In the genomic region with DNA sequence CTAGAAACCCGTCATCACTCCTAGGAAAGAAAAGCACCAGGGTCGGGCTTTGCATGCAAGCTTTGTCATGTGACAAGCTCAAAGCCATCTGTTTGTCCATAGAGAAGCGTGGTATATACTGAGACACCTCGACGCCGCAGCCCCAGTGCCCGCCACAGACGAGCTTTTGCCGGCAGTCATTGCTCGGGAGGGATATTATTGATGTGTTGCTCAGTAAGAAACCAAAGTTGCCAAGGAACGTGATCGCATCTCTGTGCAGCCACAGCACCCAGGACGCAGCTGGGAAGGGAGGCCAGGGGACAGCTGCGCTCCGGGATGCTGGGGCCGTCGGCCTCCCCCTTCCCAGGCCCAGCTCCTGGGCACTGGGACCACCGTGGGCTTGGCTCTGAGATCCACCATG, we compare ENCODE assay signal across 17 cellular contexts.
DNase-seq lines count a peak whose midpoint lies in the region; ATAC-seq and TF ChIP-seq lines count a peak whose summit lies in the region.
"Had no signal": no experiment of that assay in that cellular context is flagged by ENCODE, and none has a peak within 500 bp of the region (broad histone marks: within the 10 kb centered on the region; RNA-seq: fewer than 3 reads in every experiment).

No MANE protein-coding gene starts in this region.

- no peak for TF ChIP-seq POLR2A in stomach (IDR thresholded peaks at IDR 0.05)

- H3K36me3 ChIP-seq in mucosa of descending colon (ENCODE audit: low read depth): no peaks in the 10 kb centered on the region
- no peaks in the 10 kb centered on the region for H3K36me3 ChIP-seq in stomach

- H3K4me3 ChIP-seq in mucosa of descending colon (no peak overlapping the region), stomach (no peak overlapping the region)

- H3K4me1 Mint-ChIP-seq in activated naive CD4-positive, alpha-beta T cell treated with anti-CD3 and anti-CD28 coated beads for 36 hours (ENCODE audit: low read depth): peaks cover 10% of the 10 kb centered on the region
- H3K4me1 Mint-ChIP-seq: IgD-negative memory B cell had no signal

- H3K27me3 Mint-ChIP-seq in activated naive CD4-positive, alpha-beta T cell treated with anti-CD3 and anti-CD28 coated beads for 36 hours (ENCODE audit: low read depth): no peaks in the 10 kb centered on the region
- H3K27me3 Mint-ChIP-seq: memory B cell; stimulated activated naive CD8-positive, alpha-beta T cell treated with anti-CD3 and anti-CD28 coated beads, Interleukin-15, Interleukin-2, amounts not matched to agents 100 ng/mL and 50 ng/mL, for 24 hours had no signal

- CTCF ChIA-PET in activated naive CD4-positive, alpha-beta T cell treated with anti-CD3 and anti-CD28 coated beads for 36 hours (lab: Charles Lee): no interaction called here

- ATAC-seq in mucosa of descending colon (no peak), HG02763 (IDR thresholded peaks at IDR 0.05; ENCODE audit: unreplicated experiment) (no peak)
- ATAC-seq: Panc1 had no signal

- H3K27ac ChIP-seq in stomach: peak overlapping the region in 1 of 5 donors; percentile 66
- H3K27ac ChIP-seq: epithelial cell of prostate had no signal

- no peak for TF ChIP-seq CTCF in mucosa of descending colon (IDR thresholded peaks at IDR 0.05)
- no peak for TF ChIP-seq CTCF in stomach (IDR thresholded peaks at IDR 0.05)

- peak; percentile 2 for DNase-seq in activated naive CD4-positive, alpha-beta T cell treated with anti-CD3 and anti-CD28 coated beads for 36 hours
- DNase-seq in activated naive CD4-positive, alpha-beta T cell treated with anti-CD3 and anti-CD28 coated beads, Interleukin-2, amount 50 U/mL, for 16 hours: no peak
- DNase-seq in ecto neural progenitor cell (ENCODE audit: low spot score) (peak; percentile 41), mucosa of descending colon (peak; percentile 0 to 17 (median 13)), stomach (peak; percentile 23), AG20443 (ENCODE audit: low spot score) (no peak), activated gamma-delta T cell (lab: John Stamatoyannopoulos, UW) (no peak)
- DNase-seq: amniotic stem cell, NCI-H1048, NCI-H2107, NCI-H748 treated with DMSO at 0.1 percent for 48 hours had no signal

- peaks cover 0 to 5% (median 0%) of the 10 kb centered on the region in 3 donors for H3K27me3 ChIP-seq in stomach

- H3K9me3 Mint-ChIP-seq in activated naive CD4-positive, alpha-beta T cell treated with anti-CD3 and anti-CD28 coated beads for 36 hours: no peaks in the 10 kb centered on the region
- H3K9me3 Mint-ChIP-seq: stimulated activated naive CD8-positive, alpha-beta T cell treated with anti-CD3 and anti-CD28 coated beads, Interleukin-15, Interleukin-2, amounts not matched to agents 100 ng/mL and 50 ng/mL, for 24 hours had no signal

- no peak overlapping the region for H3K4me3 Mint-ChIP-seq in activated naive CD4-positive, alpha-beta T cell treated with anti-CD3 and anti-CD28 coated beads for 36 hours
- H3K4me3 Mint-ChIP-seq: memory B cell; stimulated activated naive CD8-positive, alpha-beta T cell treated with anti-CD3 and anti-CD28 coated beads, Interleukin-15, Interleukin-2, amounts not matched to agents 100 ng/mL and 50 ng/mL, for 24 hours had no signal

- TF ChIP-seq EP300 in stomach (IDR thresholded peaks at IDR 0.05): no peak

- 86 to 94% (median 88%) methylated on average over 18 of the region's 18 CpGs for WGBS in stomach, 5 donors

- H3K9me3 ChIP-seq in mucosa of descending colon (no peaks in the 10 kb centered on the region), stomach (no peaks in the 10 kb centered on the region)

- peaks cover 1% of the 10 kb centered on the region for H3K36me3 Mint-ChIP-seq in activated naive CD4-positive, alpha-beta T cell treated with anti-CD3 and anti-CD28 coated beads for 36 hours (ENCODE audit: low read depth)

- H3K4me1 ChIP-seq in mucosa of descending colon (ENCODE audit: low read depth) (no peaks in the 10 kb centered on the region), stomach (peaks cover 6 to 35% (median 33%) of the 10 kb centered on the region in 4 donors)

- intact Hi-C loops in activated naive CD4-positive, alpha-beta T cell treated with anti-CD3 and anti-CD28 coated beads for 36 hours (cut with micrococcal nuclease): no loop called here
- intact Hi-C loops in mucosa of descending colon (cut with DNase I, micrococcal nuclease): no loop called here
- intact Hi-C loops in stomach (cut with DNase I; ENCODE audit: low total_unique reads): no loop called here

- H3K27ac Mint-ChIP-seq in activated naive CD4-positive, alpha-beta T cell treated with anti-CD3 and anti-CD28 coated beads for 36 hours: no peak overlapping the region
- H3K27ac Mint-ChIP-seq: IgD-negative memory B cell; memory B cell; stimulated activated naive CD8-positive, alpha-beta T cell treated with anti-CD3 and anti-CD28 coated beads, Interleukin-15, Interleukin-2, amounts not matched to agents 100 ng/mL and 50 ng/mL, for 24 hours had no signal

Comparison
In these comparisons a context has a peak if more than half of its experiments do, and no peak if none do; other contexts are left out.
1. DNase-seq: peak in activated naive CD4-positive, alpha-beta T cell treated with anti-CD3 and anti-CD28 coated beads for 36 hours (single experiment), ecto neural progenitor cell (single experiment), mucosa of descending colon (3 of 3) and stomach (single experiment); none in activated naive CD4-positive, alpha-beta T cell treated with anti-CD3 and anti-CD28 coated beads, Interleukin-2, amount 50 U/mL, for 16 hours (single experiment), AG20443 (single experiment) and activated gamma-delta T cell (single experiment).